In the genomic region with DNA sequence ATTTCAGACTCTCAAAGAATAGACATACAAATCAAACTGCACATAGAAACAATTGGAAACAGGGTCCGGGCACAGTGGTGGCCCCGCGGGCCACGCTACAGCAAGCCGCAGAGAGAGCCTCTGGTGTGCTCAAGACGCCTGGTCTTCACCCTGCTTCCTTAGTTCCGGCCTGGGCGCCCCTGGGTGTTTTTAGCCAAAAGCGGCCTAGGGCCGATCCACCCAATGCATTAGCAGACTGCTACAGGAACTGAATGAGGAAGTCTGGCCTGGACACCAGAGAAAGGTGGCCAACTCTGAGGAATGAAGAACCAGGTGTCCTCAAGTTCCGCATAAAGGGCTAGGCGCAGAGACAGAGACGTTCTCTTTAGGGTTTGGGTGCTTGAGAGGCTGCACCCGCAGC, we compare ENCODE assay signal across 12 cellular contexts. TPM values are rescaled to one million over a fixed set of nuclear protein-coding genes. Genes with fewer than 3 reads are reported as not detected.
DNase-seq lines count a peak whose midpoint lies in the region; ATAC-seq and TF ChIP-seq lines count a peak whose summit lies in the region.
"Had no signal": no experiment of that assay in that cellular context is flagged by ENCODE, and none has a peak within 500 bp of the region (broad histone marks: within the 10 kb centered on the region; RNA-seq: fewer than 3 reads in every experiment).

No MANE protein-coding gene starts in this region.

- DNase-seq in breast epithelium (ENCODE audit: low spot score in 2 of 2) (no peak), mammary epithelial cell (no peak), chondrocyte (ENCODE audit: low spot score) (no peak), type B pancreatic cell (ENCODE audit: extremely low spot score, unreplicated experiment) (no peak), DMS153 (lab: John Stamatoyannopoulos, UW) (no peak)
- DNase-seq: activated naive CD4-positive, alpha-beta T cell; NCI-H146; NCI-H774 had no signal

- WGBS in mammary epithelial cell (ENCODE audit: low coverage, missing lambda C conversion rate) = 94% methylated on average over 14 of the region's 14 CpGs

- BruUV-seq in mammary epithelial cell (replicated peaks; lab: Mats Ljungman, UMichigan) = no TSS peak

- no peak for TF ChIP-seq CTCF in breast epithelium (IDR thresholded peaks at IDR 0.05)
- no peak for TF ChIP-seq CTCF in mammary epithelial cell (conservative IDR thresholded peaks at IDR 0.05 in 1 of 2, IDR thresholded peaks at IDR 0.05 in 1 of 2; ENCODE audit: extremely low read depth in 1 of 2, insufficient read depth in 1 of 2, low read depth in 1 of 2, low read length in 2 of 2)
- no peak for TF ChIP-seq CTCF in chondrocyte (IDR thresholded peaks at IDR 0.05)
- no peak for TF ChIP-seq CTCF in nephron (IDR thresholded peaks at IDR 0.05; ENCODE audit: unreplicated experiment in 3 of 3)
- TF ChIP-seq CTCF in type B pancreatic cell (conservative IDR thresholded peaks at IDR 0.05) = no peak

- no peaks in the 10 kb centered on the region for H3K4me1 ChIP-seq in breast epithelium
- peaks cover 9% of the 10 kb centered on the region for H3K4me1 ChIP-seq in mammary epithelial cell (ENCODE audit: insufficient read depth, low read length)

- H3K36me3 Mint-ChIP-seq in chondrocyte (ENCODE audit: low read depth) (peaks cover 18% of the 10 kb centered on the region), nephron (ENCODE audit: low read depth) (peaks cover 40% of the 10 kb centered on the region), type B pancreatic cell (peaks cover 38% of the 10 kb centered on the region)

- H3K4me3 Mint-ChIP-seq in chondrocyte (ENCODE audit: unreplicated experiment) = peak overlapping the region; percentile 86
- H3K4me3 Mint-ChIP-seq in nephron = peak overlapping the region; percentile 85 to 93 (median 93)
- peak overlapping the region; percentile 90 for H3K4me3 Mint-ChIP-seq in type B pancreatic cell

- H3K79me2 ChIP-seq in mammary epithelial cell (ENCODE audit: insufficient read depth, low read length) = no peaks in the 10 kb centered on the region

- CTCF ChIA-PET in mammary epithelial cell (lab: Charles Lee; ENCODE audit: low non-redundant PET) = no interaction called here

- no peak overlapping the region for H3K9ac ChIP-seq in mammary epithelial cell (ENCODE audit: insufficient read depth, low read length)

- H4K20me1 ChIP-seq in mammary epithelial cell (ENCODE audit: insufficient read depth, low read length) = no peaks in the 10 kb centered on the region

- no peak overlapping the region for H3K4me2 ChIP-seq in mammary epithelial cell (ENCODE audit: insufficient read depth, low read depth, low read length)

- ATAC-seq in HG02981 (IDR thresholded peaks at IDR 0.05; ENCODE audit: unreplicated experiment) (no peak), GM21381 (IDR thresholded peaks at IDR 0.05; ENCODE audit: unreplicated experiment) (no peak)

- H3K4me1 Mint-ChIP-seq in chondrocyte (ENCODE audit: low read depth) (peaks cover 72% of the 10 kb centered on the region), nephron (peaks cover 65% of the 10 kb centered on the region), type B pancreatic cell (ENCODE audit: unreplicated experiment) (peaks cover 40% of the 10 kb centered on the region)

- H2AFZ ChIP-seq in mammary epithelial cell (ENCODE audit: low read depth, low read length) = no peak overlapping the region

- H3K27ac ChIP-seq in breast epithelium (peak overlapping the region; percentile 79 to 97), mammary epithelial cell (ENCODE audit: insufficient read depth, low read depth, low read length) (no peak overlapping the region)

- intact Hi-C loops in breast epithelium (cut with DNase I; ENCODE audit: low total_unique reads) = no loop called here
- intact Hi-C loops in mammary epithelial cell (cut with micrococcal nuclease) = loop anchor here (10.0 kb wide), 2 partner anchors 221 to 651 kb away; no protein-coding TSS in a partner anchor

- dilution Hi-C loops in mammary epithelial cell (cut with HindIII; ENCODE audit: low sequenced_read_pairs) = no loop called here

- in situ Hi-C loops in mammary epithelial cell (cut with MboI; ENCODE audit: low sequenced_read_pairs in 2 of 2) = no loop called here

- TF ChIP-seq POLR2A in breast epithelium (IDR thresholded peaks at IDR 0.05) = no peak

- H3K27me3 Mint-ChIP-seq in chondrocyte (ENCODE audit: low read depth) (no peaks in the 10 kb centered on the region), nephron (ENCODE audit: low read depth) (peaks cover 100% of the 10 kb centered on the region), type B pancreatic cell (peaks cover 98% of the 10 kb centered on the region)

- H3K36me3 ChIP-seq in breast epithelium (no peaks in the 10 kb centered on the region), mammary epithelial cell (ENCODE audit: insufficient read depth, low read length) (no peaks in the 10 kb centered on the region)

- H3K9me3 Mint-ChIP-seq in chondrocyte (ENCODE audit: low read depth) (no peaks in the 10 kb centered on the region), nephron (no peaks in the 10 kb centered on the region), type B pancreatic cell (no peaks in the 10 kb centered on the region)

- H3K27ac Mint-ChIP-seq in chondrocyte (ENCODE audit: unreplicated experiment) (peak overlapping the region; percentile 96), nephron (peak overlapping the region; percentile 92 to 97 (median 94)), type B pancreatic cell (peak overlapping the region; percentile 80)

- H3K27me3 ChIP-seq in breast epithelium (peaks cover 0 to 18% of the 10 kb centered on the region in 2 donors), mammary epithelial cell (ENCODE audit: insufficient read depth, low read length) (peaks cover 29% of the 10 kb centered on the region)

- no peaks in the 10 kb centered on the region for H3K9me3 ChIP-seq in breast epithelium
- no peaks in the 10 kb centered on the region for H3K9me3 ChIP-seq in mammary epithelial cell (replicated peaks; ENCODE audit: insufficient read depth, low read length)

- H3K4me3 ChIP-seq in breast epithelium (peak overlapping the region; percentile 68 to 96 (median 82)), mammary epithelial cell (replicated peaks in 1 of 3; ENCODE audit: insufficient read depth in 1 of 3, low read depth in 2 of 3, low read length in 3 of 3) (no peak overlapping the region)

RNA-seq across cellular contexts. Expression of a gene that starts 1.7 kb away (rescaled TPM):
- total RNA-seq in breast epithelium (10 to 100 TPM; 48.9 to 75.7 (median 73.1) TPM), mammary epithelial cell (1 to 10 TPM in 1 of 2 donors, not detected in 1; 1.7 TPM), chondrocyte (158 to 224 TPM (median 168 TPM) in 3 replicates), type B pancreatic cell (ENCODE audit: low replicate concordance) (1.7 and 142 TPM in 2 replicates)
- 0.18 TPM for polyA plus RNA-seq in mammary epithelial cell
- not detected for polyA minus RNA-seq in mammary epithelial cell
- total RNA-seq: HT1080 had no signal

Comparison
In these comparisons a context has a peak if more than half of its experiments do, and no peak if none do; other contexts are left out.
1. H3K4me3 ChIP-seq: peak in breast epithelium (3 of 3); none in mammary epithelial cell (0 of 3).
2. Peak in every context shown above with its lines, with median percentiles within 50 percentile points of each other: H3K27ac Mint-ChIP-seq and H3K4me3 Mint-ChIP-seq.